Comparison of ENCODE assay signal across 22 cellular contexts in genomic region chr12:120125029-120125428, GRCh38.
"Had no signal": no experiment of that assay in that cellular context is flagged by ENCODE, and none has a peak within 500 bp of the region (broad histone marks: within the 10 kb centered on the region; RNA-seq: fewer than 3 reads in every experiment).

No MANE protein-coding gene starts in this region.

- H3K27me3 ChIP-seq: breast epithelium, colonic mucosa, esophagus squamous epithelium, gastroesophageal sphincter, right atrium auricular region, stomach, suprapubic skin, tibial nerve had no signal

- H3K27ac ChIP-seq: breast epithelium, colonic mucosa, esophagus squamous epithelium, psoas muscle, right atrium auricular region, suprapubic skin had no signal

- H3K27ac Mint-ChIP-seq: memory B cell had no signal

- ATAC-seq: gastroesophageal sphincter; left cardiac atrium; natural killer cell treated with Interleukin-12 subunit alpha and Interleukin-12 subunit beta and Interleukin-15 and Interleukin-18, amount 100 ng/mL, for 72 hours; psoas muscle had no signal

- H3K9me3 ChIP-seq: breast epithelium, colonic mucosa, esophagus squamous epithelium, gastroesophageal sphincter, psoas muscle, right atrium auricular region, stomach, suprapubic skin, tibial nerve had no signal

- H3K4me1 ChIP-seq: breast epithelium, colonic mucosa, right atrium auricular region had no signal

- H3K4me3 Mint-ChIP-seq: activated naive CD4-positive, alpha-beta T cell treated with anti-CD3 and anti-CD28 coated beads, Interleukin-2, amount 50 U/mL, for 24 hours; memory B cell; natural killer cell treated with Interleukin-12 subunit alpha and Interleukin-12 subunit beta and Interleukin-15 and Interleukin-18, amount 100 ng/mL, for 72 hours had no signal

- H3K27me3 Mint-ChIP-seq: activated naive CD4-positive, alpha-beta T cell treated with anti-CD3 and anti-CD28 coated beads, Interleukin-2, amount 50 U/mL, for 24 hours; memory B cell; natural killer cell treated with Interleukin-12 subunit alpha and Interleukin-12 subunit beta and Interleukin-15 and Interleukin-18, amount 100 ng/mL, for 72 hours had no signal

- H3K4me3 ChIP-seq: breast epithelium, colonic mucosa, esophagus squamous epithelium, gastroesophageal sphincter, psoas muscle, right atrium auricular region, stomach, suprapubic skin, tibial nerve had no signal

- H3K9me3 Mint-ChIP-seq: activated naive CD4-positive, alpha-beta T cell treated with anti-CD3 and anti-CD28 coated beads, Interleukin-2, amount 50 U/mL, for 24 hours; memory B cell; natural killer cell treated with Interleukin-12 subunit alpha and Interleukin-12 subunit beta and Interleukin-15 and Interleukin-18, amount 100 ng/mL, for 72 hours had no signal

- DNase-seq: activated CD4-positive, CD25-positive, alpha-beta regulatory T cell treated with anti-CD3 and anti-CD28 coated beads, Interleukin-2, amount 50 U/mL, for 72 hours; activated CD8-positive, alpha-beta memory T cell treated with anti-CD3 and anti-CD28 coated beads for 24 hours; activated CD8-positive, alpha-beta memory T cell treated with anti-CD3 and anti-CD28 coated beads, Interleukin-2, amount 50 U/mL, for 4 hours; activated gamma-delta T cell; activated T-cell treated with anti-CD3 and anti-CD28 coated beads, Interleukin-2, amount 50 U/mL, for 48 hours; amniotic stem cell; colonic mucosa; esophagus squamous epithelium; islet precursor cell; left cardiac atrium; psoas muscle; stimulated activated CD4-positive, alpha-beta T cell treated with anti-CD3 and anti-CD28 coated beads, Interleukin-12 subunit alpha, Interleukin-12 subunit beta, amount 100 ng/mL, for 4 hours; stimulated activated CD4-positive, alpha-beta T cell treated with anti-CD3 and anti-CD28 coated beads, Interleukin-4, amount 100 ng/mL, for 4 hours; stomach had no signal

- H3K36me3 ChIP-seq: breast epithelium had no signal
